In genomic region chr5:103498211-103498610, GRCh38 we compare ENCODE assay signal across 30 cellular contexts.
DNase-seq lines count a peak whose midpoint lies in the region; ATAC-seq, FAIRE-seq and TF ChIP-seq lines count a peak whose summit lies in the region.
"Had no signal": no experiment of that assay in that cellular context is flagged by ENCODE, and none has a peak within 500 bp of the region (broad histone marks: within the 10 kb centered on the region; RNA-seq: fewer than 3 reads in every experiment).

No MANE protein-coding gene starts in this region.

- peaks cover 58% of the 10 kb centered on the region for H3K4me1 Mint-ChIP-seq in neural crest cell
- H3K4me1 Mint-ChIP-seq: activated CD4-positive, alpha-beta T cell treated with anti-CD3 and anti-CD28 coated beads for 36 hours; stimulated activated effector memory CD8-positive, alpha-beta T cell treated with anti-CD3 and anti-CD28 coated beads, Interleukin-12 subunit alpha, Interleukin-12 subunit beta, amount 100 ng/mL, for 72 hours had no signal

- H3K18ac ChIP-seq in H1 (ENCODE audit: extremely low read depth, low read length), result peak overlapping the region; percentile 1; the same call in 1 of the 2 replicates

- POLR2A ChIA-PET in H1 (lab: Charles Lee; ENCODE audit: partially characterized antibody), result interaction anchor here (1.2 to 1.6 kb wide), 2 partner anchors 14 to 239 kb away, joined by 5 read pairs; partner anchors contain the start of gene MACIR

- H3K23me2 ChIP-seq in H1 (ENCODE audit: low read depth, low read length), result no peaks in the 10 kb centered on the region

- no peak overlapping the region for H4K91ac ChIP-seq in H1 (replicated peaks; ENCODE audit: insufficient read length, low read length)

- H3K79me2 ChIP-seq in DND-41 (ENCODE audit: insufficient read depth, low read length), result no peaks in the 10 kb centered on the region
- H3K79me2 ChIP-seq in H1 (ENCODE audit: control insufficient read depth in 1 of 2, insufficient read depth in 2 of 2, low read length in 2 of 2), result no peaks in the 10 kb centered on the region

- H3K4me2 ChIP-seq in DND-41 (ENCODE audit: insufficient read depth, low read length) (no peak overlapping the region), H1 (ENCODE audit: insufficient read depth in 1 of 2, low read depth in 2 of 2, low read length in 2 of 2) (peak overlapping the region; percentile 61 to 82)
- H3K4me2 ChIP-seq: BLaER1 treated with 17β-estradiol and CSF1 and Interleukin-3, amounts not matched to agents 10 nM and 100 nM had no signal

- H3K27me3 ChIP-seq in DND-41 (ENCODE audit: insufficient read depth, low read length, poor library complexity) (no peaks in the 10 kb centered on the region), H1 (replicated peaks in 1 of 4; ENCODE audit: control insufficient read depth in 3 of 4, extremely low read depth in 1 of 4, insufficient read depth in 3 of 4, low read length in 3 of 4) (no peaks in the 10 kb centered on the region)
- H3K27me3 ChIP-seq: BLaER1 treated with 17β-estradiol and CSF1 and Interleukin-3, amounts not matched to agents 10 nM and 100 nM; gastroesophageal sphincter; upper lobe of right lung had no signal

- no peak overlapping the region for H2BK5ac ChIP-seq in H1 (ENCODE audit: low read depth, low read length)

- no peaks in the 10 kb centered on the region for H3K27me3 Mint-ChIP-seq in neural crest cell (ENCODE audit: low read depth)

- TF ChIP-seq CTCF in DND-41 (IDR thresholded peaks at IDR 0.05; ENCODE audit: borderline replicate concordance, extremely low read depth, low read length, poor library complexity, severe bottlenecking), result no peak
- no peak for TF ChIP-seq CTCF in H1 (IDR thresholded peaks at IDR 0.05; ENCODE audit: control extremely low read depth in 1 of 3, insufficient read depth in 1 of 3, low read depth in 1 of 3, low read length in 3 of 3)
- TF ChIP-seq CTCF in neural crest cell (conservative IDR thresholded peaks at IDR 0.05), result no peak

- no peak overlapping the region for H2AFZ ChIP-seq in DND-41 (ENCODE audit: low read depth, low read length)
- peak overlapping the region; percentile 90; the same call in 1 of the 2 replicates for H2AFZ ChIP-seq in H1 (ENCODE audit: low read length)

- H3K36me3 ChIP-seq in DND-41 (ENCODE audit: insufficient read depth, low read length) (no peaks in the 10 kb centered on the region), H1 (ENCODE audit: control insufficient read depth in 2 of 4, insufficient read depth in 4 of 4, low read length in 3 of 4) (no peaks in the 10 kb centered on the region)
- H3K36me3 ChIP-seq: BLaER1 treated with 17β-estradiol and CSF1 and Interleukin-3, amounts not matched to agents 10 nM and 100 nM; gastroesophageal sphincter; HAP-1; lower lobe of right lung; upper lobe of right lung had no signal

- no peak overlapping the region for H3K9ac ChIP-seq in DND-41 (ENCODE audit: low read depth, low read length)
- H3K9ac ChIP-seq in H1 (replicated peaks in 1 of 4; ENCODE audit: extremely low read depth in 1 of 4, low read depth in 3 of 4, low read length in 3 of 4), result no peak overlapping the region
- H3K9ac ChIP-seq: BLaER1 treated with 17β-estradiol and CSF1 and Interleukin-3, amounts not matched to agents 10 nM and 100 nM had no signal

- H3K4me3 ChIP-seq in DND-41 (ENCODE audit: low read depth in 1 of 2, low read length in 2 of 2) (no peak overlapping the region), H1 (ENCODE audit: extremely low read depth in 1 of 4, insufficient read depth in 2 of 4, low read depth in 3 of 4, low read length in 4 of 4) (peak overlapping the region in 2 of 4 experiments; percentile 10 to 47; a peak in 1 of 8 replicates)
- H3K4me3 ChIP-seq: BLaER1 treated with 17β-estradiol and CSF1 and Interleukin-3, amounts not matched to agents 10 nM and 100 nM; gastroesophageal sphincter; HAP-1; lower lobe of right lung; upper lobe of right lung had no signal

- H3K4me1 ChIP-seq in DND-41 (ENCODE audit: insufficient read depth, low read length), result peaks cover 50% of the 10 kb centered on the region
- peaks cover 3 to 20% (median 7%) of the 10 kb centered on the region in 4 experiments; a peak in 6 of 7 replicates for H3K4me1 ChIP-seq in H1 (replicated peaks in 1 of 4; ENCODE audit: control insufficient read depth in 3 of 4, insufficient read depth in 4 of 4, low read length in 3 of 4)
- H3K4me1 ChIP-seq: lower lobe of right lung, upper lobe of right lung had no signal

- ATAC-seq in DND-41 (ENCODE audit: insufficient read depth, low read depth), result peak; percentile 36; the same call in 1 of the 3 replicates
- ATAC-seq: activated CD4-positive, alpha-beta T cell treated with anti-CD3 and anti-CD28 coated beads for 36 hours; gastroesophageal sphincter; HepG2; lower lobe of right lung; stimulated activated effector memory CD8-positive, alpha-beta T cell treated with anti-CD3 and anti-CD28 coated beads, Interleukin-12 subunit alpha, Interleukin-12 subunit beta, amount 100 ng/mL, for 72 hours; T-helper 17 cell; upper lobe of right lung had no signal

- no peak overlapping the region for H2BK12ac ChIP-seq in H1 (ENCODE audit: low read depth, low read length)

- H3K4ac ChIP-seq in H1 (replicated peaks; ENCODE audit: insufficient read length, low read depth, low read length), result no peak overlapping the region

- peak overlapping the region; percentile 66 for H2BK120ac ChIP-seq in H1 (replicated peaks; ENCODE audit: low read depth, low read length)

- H2BK20ac ChIP-seq in H1 (ENCODE audit: low read length), result no peak overlapping the region

- H3K14ac ChIP-seq in H1 (ENCODE audit: insufficient read length), result no peak overlapping the region

- no peaks in the 10 kb centered on the region for H3K9me3 ChIP-seq in DND-41 (ENCODE audit: insufficient read depth, low read length, severe bottlenecking)
- no peaks in the 10 kb centered on the region for H3K9me3 ChIP-seq in H1 (ENCODE audit: insufficient read depth in 2 of 2, low read depth in 1 of 2, low read length in 1 of 2)
- H3K9me3 ChIP-seq: HAP-1, lower lobe of right lung, upper lobe of right lung had no signal

- CTCF ChIA-PET in H1 (lab: Charles Lee; ENCODE audit: partially characterized antibody), result interaction anchor here (0.6 to 2.7 kb wide), 6 partner anchors 8 to 570 kb away, joined by 3 to 8 read pairs (median 4); no protein-coding TSS in a partner anchor

- H3K27ac ChIP-seq in DND-41 (ENCODE audit: low read length) (no peak overlapping the region), H1 (ENCODE audit: low read depth, low read length) (no peak overlapping the region)
- H3K27ac ChIP-seq: BLaER1 treated with 17β-estradiol and CSF1 and Interleukin-3, amounts not matched to agents 10 nM and 100 nM; gastroesophageal sphincter; lower lobe of right lung; upper lobe of right lung had no signal

- H4K8ac ChIP-seq in H1 (ENCODE audit: extremely low read depth, insufficient read depth, low read length), result no peak overlapping the region

- no peak for TF ChIP-seq EP300 in H1 (IDR thresholded peaks at IDR 0.05; ENCODE audit: borderline replicate concordance in 1 of 2, low read depth in 2 of 2, low read length in 2 of 2)

- no peak overlapping the region for H3K23ac ChIP-seq in H1 (ENCODE audit: insufficient read length)

- TF ChIP-seq RAD21 in H1 (IDR thresholded peaks at IDR 0.05 in 1 of 2, conservative IDR thresholded peaks at IDR 0.05 in 1 of 2; ENCODE audit: low read depth in 2 of 2, low read length in 2 of 2), result no peak

- no peak overlapping the region for H4K5ac ChIP-seq in H1 (ENCODE audit: insufficient read length, low read depth, low read length)

- peaks cover 6% of the 10 kb centered on the region for H3K36me3 Mint-ChIP-seq in neural crest cell (ENCODE audit: low read depth)
- H3K36me3 Mint-ChIP-seq: stimulated activated effector memory CD8-positive, alpha-beta T cell treated with anti-CD3 and anti-CD28 coated beads, Interleukin-12 subunit alpha, Interleukin-12 subunit beta, amount 100 ng/mL, for 72 hours had no signal

- no peaks in the 10 kb centered on the region for H3K79me1 ChIP-seq in H1 (ENCODE audit: low read depth, low read length)

- no peak overlapping the region for H3K56ac ChIP-seq in H1 (replicated peaks; ENCODE audit: insufficient read length, low read depth, low read length)

- peak overlapping the region; percentile 24 for H3K27ac Mint-ChIP-seq in neural crest cell (ENCODE audit: unreplicated experiment)
- H3K27ac Mint-ChIP-seq: activated CD4-positive, alpha-beta T cell treated with anti-CD3 and anti-CD28 coated beads for 36 hours; activated T-cell treated with anti-CD3 and anti-CD28 coated beads, Interleukin-2, amount 50 U/mL, for 24 hours; stimulated activated effector memory CD8-positive, alpha-beta T cell treated with anti-CD3 and anti-CD28 coated beads, Interleukin-12 subunit alpha, Interleukin-12 subunit beta, amount 100 ng/mL, for 72 hours; T-helper 17 cell had no signal

- WGBS in H1 (ENCODE audit: extremely low coverage in 1 of 2, insufficient coverage in 1 of 2, insufficient read length in 1 of 2, insufficient replicate concordance in 2 of 2, low coverage in 1 of 2, low lambda C conversion rate in 2 of 2, missing lambda C conversion rate in 1 of 2), 2 experiments, result 77% methylated on average over 1 of the region's 1 CpG; no CpG with 5 or more reads in 1 of the 2 experiments

- no peak for DNase-seq in DND-41
- peak; percentile 74 for DNase-seq in NCI-H2107 treated with DMSO at 0.1 percent for 48 hours (lab: John Stamatoyannopoulos, UW; ENCODE audit: unreplicated experiment)
- no peak for DNase-seq in H1 (ENCODE audit: low read depth in 1 of 2, low spot score in 2 of 2)
- DNase-seq in neural crest cell (ENCODE audit: low read depth, low spot score), result no peak
- no peak for DNase-seq in DMS79 (lab: John Stamatoyannopoulos, UW)
- no peak for DNase-seq in activated CD4-positive, alpha-beta T cell treated with anti-CD3 and anti-CD28 coated beads, Interleukin-2, amount 50 U/mL, for 1 hour
- DNase-seq in SKM-1 (lab: John Stamatoyannopoulos, UW; ENCODE audit: unreplicated experiment), result no peak
- DNase-seq in HCEC 1CT, result no peak
- DNase-seq: activated CD4-positive, alpha-beta T cell treated with anti-CD3 and anti-CD28 coated beads for 36 hours; activated CD8-positive, alpha-beta memory T cell treated with anti-CD3 and anti-CD28 coated beads for 24 hours; activated naive CD4-positive, alpha-beta T cell; activated T-cell treated with anti-CD3 and anti-CD28 coated beads, Interleukin-2, amount 50 U/mL, for 24 hours; COR-L47; lower lobe of right lung; NCI-H1048; NCI-H187 treated with DMSO at 0.1 percent for 48 hours; NCI-H510A; stimulated activated CD4-positive, alpha-beta T cell treated with anti-CD3 and anti-CD28 coated beads, Interleukin-2, amount 100 ng/mL, for 48 hours; T-helper 17 cell; upper lobe of right lung had no signal

- peak; percentile 86 for FAIRE-seq in H1 (lab: Jason Lieb, UNC)
- FAIRE-seq: bronchial epithelial cell, endometrium, GM12891, HepG2, keratinocyte, RCC 7860 had no signal

- H3K4me3 Mint-ChIP-seq in neural crest cell, result peak overlapping the region; percentile 72
- H3K4me3 Mint-ChIP-seq: activated CD4-positive, alpha-beta T cell treated with anti-CD3 and anti-CD28 coated beads for 36 hours; activated T-cell treated with anti-CD3 and anti-CD28 coated beads, Interleukin-2, amount 50 U/mL, for 24 hours; stimulated activated effector memory CD8-positive, alpha-beta T cell treated with anti-CD3 and anti-CD28 coated beads, Interleukin-12 subunit alpha, Interleukin-12 subunit beta, amount 100 ng/mL, for 72 hours; T-helper 17 cell had no signal

- no peak overlapping the region for H2BK15ac ChIP-seq in H1 (ENCODE audit: low read length)

- H2AK5ac ChIP-seq in H1 (ENCODE audit: low read depth, low read length), result no peak overlapping the region

- H4K20me1 ChIP-seq in DND-41 (ENCODE audit: insufficient read depth, low read length) (no peaks in the 10 kb centered on the region), H1 (replicated peaks in 1 of 2; ENCODE audit: control insufficient read depth in 1 of 2, insufficient read depth in 2 of 2, low read length in 2 of 2) (no peaks in the 10 kb centered on the region)
- H4K20me1 ChIP-seq: BLaER1 treated with 17β-estradiol and CSF1 and Interleukin-3, amounts not matched to agents 10 nM and 100 nM had no signal

- H3K9me3 Mint-ChIP-seq in neural crest cell, result peaks cover 15% of the 10 kb centered on the region
- H3K9me3 Mint-ChIP-seq: activated T-cell treated with anti-CD3 and anti-CD28 coated beads, Interleukin-2, amount 50 U/mL, for 24 hours; stimulated activated effector memory CD8-positive, alpha-beta T cell treated with anti-CD3 and anti-CD28 coated beads, Interleukin-12 subunit alpha, Interleukin-12 subunit beta, amount 100 ng/mL, for 72 hours had no signal

- TF ChIP-seq POLR2A in H1 (IDR thresholded peaks at IDR 0.05; ENCODE audit: control extremely low read depth in 1 of 2, low read depth in 2 of 2, low read length in 2 of 2), result no peak
